In the genomic region with DNA sequence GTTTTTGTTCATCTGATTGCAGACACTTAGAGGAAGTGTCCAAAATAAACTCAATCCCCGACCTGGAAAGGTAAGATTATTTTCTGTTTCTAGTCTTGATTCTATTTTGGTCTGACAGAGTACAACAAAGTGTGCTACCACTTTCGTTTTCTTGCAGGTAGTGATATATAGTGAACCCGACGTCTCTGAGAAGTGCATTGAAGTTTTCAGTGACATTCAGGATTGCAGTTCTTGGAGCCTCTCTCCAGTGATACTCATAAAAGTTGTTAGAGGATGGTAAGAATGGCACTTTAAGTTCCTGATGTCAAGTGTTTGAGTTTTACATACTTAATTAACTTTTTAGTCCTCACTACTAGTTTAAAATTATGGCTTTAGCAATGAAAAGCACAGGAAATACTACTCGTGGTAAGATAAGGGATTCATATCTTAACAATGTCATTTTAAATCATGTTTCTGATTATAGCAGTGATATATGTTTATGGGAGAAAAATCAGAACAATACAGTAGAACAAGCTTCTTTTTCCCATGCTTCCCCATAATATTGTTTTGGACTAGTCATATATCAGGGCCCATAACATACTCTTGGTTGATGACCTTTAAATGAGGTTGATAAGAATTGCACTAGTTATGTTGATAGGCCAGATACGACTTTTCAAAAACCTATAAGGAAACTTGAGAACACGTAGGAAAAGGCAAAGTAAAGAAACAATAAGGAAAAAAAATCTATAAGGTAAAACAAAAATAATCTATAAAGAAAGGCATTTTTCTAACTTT, we compare ENCODE assay signal across 8 cellular contexts.
DNase-seq lines count a peak whose midpoint lies in the region; ATAC-seq and TF ChIP-seq lines count a peak whose summit lies in the region.

No MANE protein-coding gene starts in this region.

- H3K36me3 ChIP-seq in MG63 (no peaks in the 10 kb centered on the region), esophagus squamous epithelium (peaks cover 2 to 80% (median 15%) of the 10 kb centered on the region in 3 donors)

- DNase-seq in GM12865 (ENCODE audit: low read depth) (peak; percentile 79), MG63 (no peak), esophagus squamous epithelium (lab: John Stamatoyannopoulos, UW) (no peak), NCI-H526 treated with DMSO at 0.1 percent for 48 hours (lab: John Stamatoyannopoulos, UW) (no peak), putamen (ENCODE audit: low spot score) (no peak)
- DNase-seq in stimulated activated CD4-positive, alpha-beta T cell treated with anti-CD3 and anti-CD28 coated beads, Interleukin-1b, Interleukin-23, amount 100 ng/mL, for 48 hours, result no peak
- no peak for DNase-seq in stimulated activated CD4-positive, alpha-beta T cell treated with anti-CD3 and anti-CD28 coated beads, Interleukin-4, amount 100 ng/mL, for 1 hour

- H3K9me3 ChIP-seq in MG63 (no peaks in the 10 kb centered on the region), esophagus squamous epithelium (no peaks in the 10 kb centered on the region)

- no peaks in the 10 kb centered on the region for H3K27me3 ChIP-seq in MG63
- no peaks in the 10 kb centered on the region for H3K27me3 ChIP-seq in esophagus squamous epithelium

- intact Hi-C loops in esophagus squamous epithelium (cut with DNase I), result no loop called here

- WGBS in esophagus squamous epithelium, 2 donors, result 20 to 31% methylated on average over 7 of the region's 7 CpGs

- peaks cover 0 to 56% (median 20%) of the 10 kb centered on the region in 3 donors for H3K4me1 ChIP-seq in esophagus squamous epithelium

- peak overlapping the region; percentile 89 for H3K4me3 ChIP-seq in GM12865 (ENCODE audit: low read depth, low read length)
- H3K4me3 ChIP-seq in MG63, result peak overlapping the region; percentile 31
- peak overlapping the region in 3 of 4 donors; percentile 10 to 49 (median 18) for H3K4me3 ChIP-seq in esophagus squamous epithelium

- TF ChIP-seq POLR2A in esophagus squamous epithelium (IDR thresholded peaks at IDR 0.05), result no peak

- H3K27ac ChIP-seq in esophagus squamous epithelium, result peak overlapping the region; percentile 28 to 74 (median 64)

- peak; percentile 41 for ATAC-seq in GM21786 (IDR thresholded peaks at IDR 0.05; ENCODE audit: unreplicated experiment)

- TF ChIP-seq CTCF in GM12865 (IDR thresholded peaks at IDR 0.05; ENCODE audit: insufficient read depth, low read depth, low read length, missing control alignments) (no peak), esophagus squamous epithelium (IDR thresholded peaks at IDR 0.05) (no peak)

Comparison
In these comparisons a context has a peak if more than half of its experiments do, and no peak if none do; other contexts are left out.
1. H3K4me3 ChIP-seq: peak in every context shown above with its lines; median percentile 89 in GM12865; 31 in MG63; 18 in esophagus squamous epithelium.